In the genomic region with DNA sequence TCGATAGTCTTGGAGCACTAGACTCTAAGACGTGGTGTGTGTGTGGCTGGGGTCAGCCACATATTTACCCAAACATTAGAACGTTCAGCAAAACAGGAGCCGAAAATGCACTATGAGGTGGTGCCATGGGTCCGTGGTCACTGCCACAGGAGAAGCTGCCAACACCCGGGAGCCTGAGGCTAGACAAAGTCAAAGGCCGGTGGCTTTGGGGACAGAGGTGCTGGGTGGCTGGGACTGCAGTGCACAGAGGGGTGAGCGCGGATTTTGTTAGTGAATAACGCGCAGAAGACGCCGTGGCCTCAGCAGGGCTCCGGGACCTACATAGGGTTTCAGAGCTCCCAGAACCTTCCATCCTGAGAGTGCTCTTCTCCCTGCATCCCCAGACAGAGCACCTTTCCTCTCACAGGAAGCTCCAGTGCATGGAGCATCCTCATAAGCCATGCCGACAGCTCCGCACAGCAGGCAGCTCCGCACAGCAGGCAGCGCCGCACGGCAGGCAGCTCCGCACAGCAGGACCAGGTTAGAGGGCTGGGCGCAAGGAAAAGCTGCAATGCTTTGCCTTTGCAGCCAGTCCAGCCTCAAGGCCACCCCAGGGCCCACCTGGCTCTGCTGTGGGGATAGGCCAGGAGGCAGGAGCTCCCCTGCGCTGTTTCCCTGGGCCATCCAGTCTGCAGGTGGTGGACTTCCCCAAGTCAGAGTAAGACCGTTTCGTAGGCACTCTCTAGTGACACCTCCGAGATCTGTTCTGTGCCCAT, we compare ENCODE assay signal across 16 cellular contexts.
DNase-seq lines count a peak whose midpoint lies in the region; ATAC-seq, FAIRE-seq and TF ChIP-seq lines count a peak whose summit lies in the region.
"Had no signal": no experiment of that assay in that cellular context is flagged by ENCODE, and none has a peak within 500 bp of the region (broad histone marks: within the 10 kb centered on the region; RNA-seq: fewer than 3 reads in every experiment).

No MANE protein-coding gene starts in this region.

- H2BK12ac ChIP-seq in H1 (ENCODE audit: low read depth, low read length), result no peak overlapping the region

- peak; percentile 30 for DNase-seq in activated effector memory CD4-positive, alpha-beta T cell treated with anti-CD3 and anti-CD28 coated beads, Interleukin-2, amount 50 U/mL, for 16 hours
- no peak for DNase-seq in activated effector memory CD4-positive, alpha-beta T cell treated with Interleukin-2 at 50 U/mL for 16 hours
- DNase-seq in H1 (ENCODE audit: low read depth in 1 of 2, low spot score in 2 of 2), result no peak
- peak; percentile 69 for DNase-seq in posterior vena cava (ENCODE audit: low spot score)
- peak; percentile 48 for DNase-seq in upper lobe of right lung
- DNase-seq in NCI-H2029 (lab: John Stamatoyannopoulos, UW), result no peak
- DNase-seq in NCI-H69 (lab: John Stamatoyannopoulos, UW), result no peak
- DNase-seq: CD4-positive, alpha-beta memory T cell; DMS79 treated with DMSO at 0.1 percent for 48 hours; HCEC 1CT; NCI-H2029 treated with DMSO at 0.1 percent for 48 hours; NCI-H2171 treated with DMSO at 0.1 percent for 48 hours; NCI-H510A treated with DMSO at 0.1 percent for 48 hours; SHP77 treated with DMSO at 0.1 percent for 48 hours had no signal

- H3K9ac ChIP-seq in H1 (replicated peaks in 1 of 4; ENCODE audit: extremely low read depth in 1 of 4, low read depth in 3 of 4, low read length in 3 of 4), result no peak overlapping the region

- H3K27me3 ChIP-seq in H1 (replicated peaks in 1 of 4; ENCODE audit: control insufficient read depth in 3 of 4, extremely low read depth in 1 of 4, insufficient read depth in 3 of 4, low read length in 3 of 4) (no peaks in the 10 kb centered on the region; a peak in 2 of 7 replicates), upper lobe of right lung (peaks cover 24% of the 10 kb centered on the region)

- 0 out of 2 replicates have a peak overlapping the region, but pooled peaks have one; percentile 37 for H2BK20ac ChIP-seq in H1 (ENCODE audit: low read length)

- no peak for TF ChIP-seq CTCF in H1 (IDR thresholded peaks at IDR 0.05; ENCODE audit: control extremely low read depth in 1 of 3, insufficient read depth in 1 of 3, low read depth in 1 of 3, low read length in 3 of 3)
- TF ChIP-seq CTCF in upper lobe of right lung (IDR thresholded peaks at IDR 0.05), result no peak

- H3K56ac ChIP-seq in H1 (replicated peaks; ENCODE audit: insufficient read length, low read depth, low read length), result no peak overlapping the region

- H3K4me3 ChIP-seq in H1 (ENCODE audit: extremely low read depth in 1 of 4, insufficient read depth in 2 of 4, low read depth in 3 of 4, low read length in 4 of 4) (no peak overlapping the region), upper lobe of right lung (no peak overlapping the region)

- no peak overlapping the region for H3K4me2 ChIP-seq in H1 (ENCODE audit: insufficient read depth in 1 of 2, low read depth in 2 of 2, low read length in 2 of 2)

- 88% methylated on average over 26 of the region's 26 CpGs; no CpG with 5 or more reads in 1 of the 2 experiments for WGBS in H1 (ENCODE audit: extremely low coverage in 1 of 2, insufficient coverage in 1 of 2, insufficient read length in 1 of 2, insufficient replicate concordance in 2 of 2, low coverage in 1 of 2, low lambda C conversion rate in 2 of 2, missing lambda C conversion rate in 1 of 2), 2 experiments

- no peaks in the 10 kb centered on the region for H3K79me1 ChIP-seq in H1 (ENCODE audit: low read depth, low read length)

- H3K18ac ChIP-seq in H1 (ENCODE audit: extremely low read depth, low read length), result no peak overlapping the region

- H3K27ac ChIP-seq in H1 (ENCODE audit: low read depth, low read length) (no peak overlapping the region), upper lobe of right lung (no peak overlapping the region)

- FAIRE-seq in H1 (lab: Jason Lieb, UNC), result no peak

- POLR2A ChIA-PET in H1 (lab: Charles Lee; ENCODE audit: partially characterized antibody), result no interaction called here

- H3K9me3 ChIP-seq in H1 (ENCODE audit: insufficient read depth in 2 of 2, low read depth in 1 of 2, low read length in 1 of 2) (no peaks in the 10 kb centered on the region), upper lobe of right lung (no peaks in the 10 kb centered on the region)

- CTCF ChIA-PET in H1 (lab: Charles Lee; ENCODE audit: partially characterized antibody), result interaction anchor here (1.0 to 1.1 kb wide), 2 partner anchors 53 to 125 kb away, joined by 3 read pairs; no protein-coding TSS in a partner anchor

- TF ChIP-seq POLR2A in H1 (IDR thresholded peaks at IDR 0.05; ENCODE audit: control extremely low read depth in 1 of 2, low read depth in 2 of 2, low read length in 2 of 2), result no peak

- no peak for TF ChIP-seq RAD21 in H1 (IDR thresholded peaks at IDR 0.05 in 1 of 2, conservative IDR thresholded peaks at IDR 0.05 in 1 of 2; ENCODE audit: low read depth in 2 of 2, low read length in 2 of 2)

- no peak overlapping the region for H4K8ac ChIP-seq in H1 (ENCODE audit: extremely low read depth, insufficient read depth, low read length)

- no peak overlapping the region for H2BK5ac ChIP-seq in H1 (ENCODE audit: low read depth, low read length)

- H4K20me1 ChIP-seq in H1 (replicated peaks in 1 of 2; ENCODE audit: control insufficient read depth in 1 of 2, insufficient read depth in 2 of 2, low read length in 2 of 2), result peaks cover 0 to 3% of the 10 kb centered on the region in 2 experiments

- ATAC-seq in upper lobe of right lung, result no peak
- ATAC-seq in GM21381 (IDR thresholded peaks at IDR 0.05; ENCODE audit: unreplicated experiment), result no peak
- ATAC-seq: Panc1 had no signal

- H4K5ac ChIP-seq in H1 (ENCODE audit: insufficient read length, low read depth, low read length), result no peak overlapping the region

- H3K23ac ChIP-seq in H1 (ENCODE audit: insufficient read length), result no peak overlapping the region

- intact Hi-C loops in posterior vena cava (cut with DNase I), result loop anchor here in 1 of 2 donors (10.0 kb wide), 1 partner anchor 63 kb away; no protein-coding TSS in a partner anchor
- intact Hi-C loops in upper lobe of right lung (cut with DNase I), result no loop called here

- no peak overlapping the region for H3K14ac ChIP-seq in H1 (ENCODE audit: insufficient read length)

- H3K4ac ChIP-seq in H1 (replicated peaks; ENCODE audit: insufficient read length, low read depth, low read length), result no peak overlapping the region

- H2AK5ac ChIP-seq in H1 (ENCODE audit: low read depth, low read length), result no peak overlapping the region

- H3K4me1 ChIP-seq in H1 (replicated peaks in 1 of 4; ENCODE audit: control insufficient read depth in 3 of 4, insufficient read depth in 4 of 4, low read length in 3 of 4), result peaks cover 0 to 3% (median 0%) of the 10 kb centered on the region in 4 experiments; a peak in 1 of 7 replicates
- no peaks in the 10 kb centered on the region for H3K4me1 ChIP-seq in upper lobe of right lung

- H3K36me3 ChIP-seq in H1 (ENCODE audit: control insufficient read depth in 2 of 4, insufficient read depth in 4 of 4, low read length in 3 of 4), result no peaks in the 10 kb centered on the region
- no peaks in the 10 kb centered on the region for H3K36me3 ChIP-seq in upper lobe of right lung

- H4K91ac ChIP-seq in H1 (replicated peaks; ENCODE audit: insufficient read length, low read length), result no peak overlapping the region

- no peaks in the 10 kb centered on the region for H3K79me2 ChIP-seq in H1 (ENCODE audit: control insufficient read depth in 1 of 2, insufficient read depth in 2 of 2, low read length in 2 of 2)

- H2BK15ac ChIP-seq in H1 (ENCODE audit: low read length), result no peak overlapping the region

- TF ChIP-seq EP300 in H1 (IDR thresholded peaks at IDR 0.05; ENCODE audit: borderline replicate concordance in 1 of 2, low read depth in 2 of 2, low read length in 2 of 2), result no peak

- H3K23me2 ChIP-seq in H1 (ENCODE audit: low read depth, low read length), result no peaks in the 10 kb centered on the region

- no peak overlapping the region for H2AFZ ChIP-seq in H1 (ENCODE audit: low read length)

- H2BK120ac ChIP-seq in H1 (replicated peaks; ENCODE audit: low read depth, low read length), result no peak overlapping the region

TF ChIP-seq in H1, 55 proteins besides CTCF, POLR2A, EP300 and RAD21:
- TF ChIP-seq CHD1 (IDR thresholded peaks at IDR 0.05; ENCODE audit: low read depth, low read length) (no peak), SAP30 (IDR thresholded peaks at IDR 0.05; ENCODE audit: insufficient read depth, insufficient replicate concordance, low read length) (no peak), TAF7 (optimal IDR thresholded peaks at IDR 0.05; ENCODE audit: borderline replicate concordance, low read depth, low read length) (no peak), FOSL1 (IDR thresholded peaks at IDR 0.05; ENCODE audit: insufficient read depth, low read depth, low read length) (no peak), NANOG (IDR thresholded peaks at IDR 0.05; ENCODE audit: insufficient read depth, low read depth, low read length, poor library complexity, severe bottlenecking) (no peak), POU5F1 (IDR thresholded peaks at IDR 0.05; ENCODE audit: low read depth, low read length) (no peak), TAF1 (IDR thresholded peaks at IDR 0.05; ENCODE audit: low read depth, low read length) (no peak), SP2 (IDR thresholded peaks at IDR 0.05; ENCODE audit: low read length) (no peak), SP4 (IDR thresholded peaks at IDR 0.05; ENCODE audit: low read length) (no peak), BRCA1 (IDR thresholded peaks at IDR 0.05; ENCODE audit: low read depth, low read length) (no peak), YY1 (IDR thresholded peaks at IDR 0.05; ENCODE audit: low read depth, low read length) (no peak), POLR2AphosphoS5 (IDR thresholded peaks at IDR 0.05; ENCODE audit: low read depth, low read length) (no peak), KDM4A (IDR thresholded peaks at IDR 0.05; ENCODE audit: low read depth, low read length, severe bottlenecking) (no peak), PHF8 (conservative IDR thresholded peaks at IDR 0.05; ENCODE audit: low read depth, low read length) (no peak), SIX5 (IDR thresholded peaks at IDR 0.05; ENCODE audit: low read depth, low read length) (no peak), SP1 (IDR thresholded peaks at IDR 0.05; ENCODE audit: low read depth, low read length) (no peak), CTBP2 (IDR thresholded peaks at IDR 0.05; ENCODE audit: borderline replicate concordance, insufficient read depth, insufficient read length, low read length) (no peak), ZNF274 (IDR thresholded peaks at IDR 0.05; ENCODE audit: borderline replicate concordance, extremely low read depth, low read length) (no peak)
- TF ChIP-seq, protein P1, sequence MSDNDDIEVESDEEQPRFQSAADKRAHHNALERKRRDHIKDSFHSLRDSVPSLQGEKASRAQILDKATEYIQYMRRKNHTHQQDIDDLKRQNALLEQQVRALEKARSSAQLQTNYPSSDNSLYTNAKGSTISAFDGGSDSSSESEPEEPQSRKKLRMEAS (IDR thresholded peaks at IDR 0.05), result no peak

Comparison
In these comparisons a context has a peak if more than half of its experiments do, and no peak if none do; other contexts are left out.
1. DNase-seq: peak in activated effector memory CD4-positive, alpha-beta T cell treated with anti-CD3 and anti-CD28 coated beads, Interleukin-2, amount 50 U/mL, for 16 hours (single experiment), posterior vena cava (single experiment) and upper lobe of right lung (single experiment); none in activated effector memory CD4-positive, alpha-beta T cell treated with Interleukin-2 at 50 U/mL for 16 hours (single experiment), H1 (0 of 2), NCI-H2029 (single experiment) and NCI-H69 (single experiment).